24 cellular contexts compared by ENCODE assay signal in genomic region chr5:126742425-126742824, GRCh38. TPM values are rescaled to one million over a fixed set of nuclear protein-coding genes. Genes with fewer than 3 reads are reported as not detected.
DNase-seq lines count a peak whose midpoint lies in the region; ATAC-seq and TF ChIP-seq lines count a peak whose summit lies in the region.
"Had no signal": no experiment of that assay in that cellular context is flagged by ENCODE, and none has a peak within 500 bp of the region (broad histone marks: within the 10 kb centered on the region; RNA-seq: fewer than 3 reads in every experiment).

No MANE protein-coding gene starts in this region.

- H3K36me3 ChIP-seq in HEK293 (ENCODE audit: control insufficient read depth in 2 of 2, insufficient read depth in 1 of 2, low read length in 2 of 2) (no peaks in the 10 kb centered on the region), endodermal cell (ENCODE audit: control insufficient read depth, insufficient read depth, low read length) (no peaks in the 10 kb centered on the region)
- H3K36me3 ChIP-seq: BE2C, BLaER1 had no signal

- 67 to 81% methylated on average over 2 of the region's 2 CpGs for WGBS in endodermal cell (ENCODE audit: insufficient coverage in 1 of 2, insufficient read length in 1 of 2), 2 experiments

- no peaks in the 10 kb centered on the region for H3K27me3 ChIP-seq in endodermal cell (ENCODE audit: control insufficient read depth, insufficient read depth, low read length, poor library complexity, severe bottlenecking)
- H3K27me3 ChIP-seq: BE2C, BLaER1 had no signal

- no peak overlapping the region for H3K9ac ChIP-seq in endodermal cell (ENCODE audit: extremely low read depth, low read length, poor library complexity, severe bottlenecking)
- H3K9ac ChIP-seq: BLaER1 had no signal

- H3K27ac Mint-ChIP-seq in WTC11 (peak overlapping the region; percentile 37), endodermal cell (peak overlapping the region; percentile 52)
- H3K27ac Mint-ChIP-seq: CD14-positive monocyte; CD4-positive, alpha-beta memory T cell; CD4-positive, CD25-positive, alpha-beta regulatory T cell; CD8-positive, alpha-beta memory T cell had no signal

- CTCF ChIA-PET in HEK293 (lab: Yijun Ruan, JAX), result no interaction called here
- CTCF ChIA-PET in WTC11 (lab: Charles Lee), result no interaction called here

- H3K9me3 ChIP-seq in HEK293 (ENCODE audit: control insufficient read depth, insufficient read depth, low read depth, low read length) (no peaks in the 10 kb centered on the region), endodermal cell (ENCODE audit: control insufficient read depth, low read length) (no peaks in the 10 kb centered on the region)
- H3K9me3 ChIP-seq: BE2C, BLaER1 had no signal

- DNase-seq in WTC11 (ENCODE audit: low spot score) (no peak), endodermal cell (peak; percentile 57), NCI-H82 (lab: John Stamatoyannopoulos, UW) (no peak), NCI-H2227 treated with DMSO at 0.1 percent for 48 hours (lab: John Stamatoyannopoulos, UW) (no peak), NCI-H187 treated with DMSO at 0.1 percent for 48 hours (lab: John Stamatoyannopoulos, UW) (no peak)
- DNase-seq: 8988T; ACHN; BE2C; C1 segment of cervical spinal cord; CD4-positive, alpha-beta memory T cell; CD4-positive, CD25-positive, alpha-beta regulatory T cell; CD8-positive, alpha-beta memory T cell; COR-L47; DMS 273 treated with DMSO at 0.1 percent for 48 hours; DMS153; DMS53; DMS79; DND-41; EL; GDM1 had no signal

- POLR2A ChIA-PET in HEK293 (lab: Yijun Ruan, JAX) (no interaction called here), WTC11 (lab: Charles Lee) (no interaction called here)

- H3K27me3 Mint-ChIP-seq in WTC11 (ENCODE audit: low read depth) (no peaks in the 10 kb centered on the region), endodermal cell (ENCODE audit: insufficient read depth) (no peaks in the 10 kb centered on the region)

- TF ChIP-seq CTCF in HEK293 (tag by site-specific recombination; IDR thresholded peaks at IDR 0.05), result no peak
- TF ChIP-seq CTCF in WTC11 (IDR thresholded peaks at IDR 0.05), result no peak
- TF ChIP-seq CTCF in endodermal cell (conservative IDR thresholded peaks at IDR 0.05), result no peak

- ATAC-seq in WTC11, result no peak
- ATAC-seq: GM12878 had no signal

- H3K4me3 Mint-ChIP-seq in WTC11, result no peak overlapping the region
- no peak overlapping the region for H3K4me3 Mint-ChIP-seq in endodermal cell
- H3K4me3 Mint-ChIP-seq: CD14-positive monocyte; CD4-positive, alpha-beta memory T cell; CD4-positive, CD25-positive, alpha-beta regulatory T cell; CD8-positive, alpha-beta memory T cell had no signal

- peaks cover 32% of the 10 kb centered on the region for H3K4me1 Mint-ChIP-seq in WTC11
- peaks cover 25% of the 10 kb centered on the region for H3K4me1 Mint-ChIP-seq in endodermal cell

- H3K9me3 Mint-ChIP-seq in WTC11 (no peaks in the 10 kb centered on the region), endodermal cell (no peaks in the 10 kb centered on the region)
- H3K9me3 Mint-ChIP-seq: CD4-positive, alpha-beta memory T cell; CD8-positive, alpha-beta memory T cell had no signal

- H3K4me3 ChIP-seq in HEK293 (ENCODE audit: low read depth, low read length), result no peak overlapping the region
- H3K4me3 ChIP-seq in endodermal cell (ENCODE audit: low read length), result no peak overlapping the region
- H3K4me3 ChIP-seq: BLaER1, GM12878 had no signal

- no peaks in the 10 kb centered on the region for H3K36me3 Mint-ChIP-seq in WTC11
- H3K36me3 Mint-ChIP-seq in endodermal cell (ENCODE audit: low read depth), result no peaks in the 10 kb centered on the region
- H3K36me3 Mint-ChIP-seq: CD14-positive monocyte; CD4-positive, alpha-beta memory T cell; CD4-positive, CD25-positive, alpha-beta regulatory T cell; CD8-positive, alpha-beta memory T cell had no signal

- H3K27ac ChIP-seq in HEK293 (ENCODE audit: extremely low read depth, low read depth, low read length) (no peak overlapping the region), endodermal cell (ENCODE audit: low read depth, low read length) (no peak overlapping the region)
- H3K27ac ChIP-seq: BLaER1 had no signal

- H3K4me1 ChIP-seq in HEK293 (ENCODE audit: control insufficient read depth, insufficient read depth, low read length), result peaks cover 14% of the 10 kb centered on the region
- H3K4me1 ChIP-seq in endodermal cell (ENCODE audit: control insufficient read depth, insufficient read depth, low read length), result peaks cover 6% of the 10 kb centered on the region
- H3K4me1 ChIP-seq: BE2C had no signal

TF ChIP-seq in HEK293, 187 proteins besides CTCF, POLR2A, EP300 and RAD21:
- TF ChIP-seq HOXD13 (CRISPR knock-in tag; IDR thresholded peaks at IDR 0.05; ENCODE audit: borderline replicate concordance) (no peak), SCRT1 (tag by site-specific recombination; IDR thresholded peaks at IDR 0.05; ENCODE audit: borderline replicate concordance) (no peak), SCRT2 (tag by site-specific recombination; IDR thresholded peaks at IDR 0.05) (peak; percentile 55; the same call in 1 of the 2 replicates), ZNF629 (tag by site-specific recombination; IDR thresholded peaks at IDR 0.05) (no peak)

TF ChIP-seq in WTC11, 78 proteins besides CTCF, POLR2A, EP300 and RAD21 (continues in another document):
- TF ChIP-seq CBFB (CRISPR knock-in tag; IDR thresholded peaks at IDR 0.05; ENCODE audit: low read depth), result no peak
- no peak for TF ChIP-seq USF2 (CRISPR knock-in tag; IDR thresholded peaks at IDR 0.05)
- no peak for TF ChIP-seq PRRX2 (CRISPR knock-in tag; IDR thresholded peaks at IDR 0.05)
- no peak for TF ChIP-seq NR2C2 (CRISPR knock-in tag; IDR thresholded peaks at IDR 0.05)
- TF ChIP-seq ZNF281 (CRISPR knock-in tag; IDR thresholded peaks at IDR 0.05), result no peak
- TF ChIP-seq PRDM15 (CRISPR knock-in tag; IDR thresholded peaks at IDR 0.05), result no peak
- no peak for TF ChIP-seq TCF7 (CRISPR knock-in tag; IDR thresholded peaks at IDR 0.05; ENCODE audit: low read depth)
- no peak for TF ChIP-seq JUN (CRISPR knock-in tag; IDR thresholded peaks at IDR 0.05)

RNA-seq across cellular contexts. Expression of gene LMNB1, which starts 34.5 kb away (rescaled TPM):
- total RNA-seq in WTC11 (2021) (220 to 233 TPM (median 223 TPM) in 3 replicates), endodermal cell (100 to 1,000 TPM; 185 to 205 TPM)
- 204 TPM for polyA plus RNA-seq in endodermal cell (2013, experiment 1 of 2)
- 208 TPM for polyA plus RNA-seq in endodermal cell (2013, experiment 2 of 2)
